Comparison of ENCODE assay signal across 12 cellular contexts in genomic region chr12:113416091-113416754, GRCh38. TPM values are rescaled to one million over a fixed set of nuclear protein-coding genes. Genes with fewer than 3 reads are reported as not detected.
DNase-seq lines count a peak whose midpoint lies in the region; ATAC-seq and TF ChIP-seq lines count a peak whose summit lies in the region.
"Had no signal": no experiment of that assay in that cellular context is flagged by ENCODE, and none has a peak within 500 bp of the region (broad histone marks: within the 10 kb centered on the region; RNA-seq: fewer than 3 reads in every experiment).

No MANE protein-coding gene starts in this region.

- ATAC-seq in thoracic aorta (ENCODE audit: insufficient number of reproducible peaks, low FRiP score, low read depth): peak; percentile 14
- no peak for ATAC-seq in GM21576 (IDR thresholded peaks at IDR 0.05; ENCODE audit: unreplicated experiment)

- CTCF ChIA-PET in MCF 10A (lab: Yijun Ruan, JAX): interaction anchor here (3.1 kb wide), 1 partner anchor 8 kb away, joined by 15 read pairs; no protein-coding TSS in a partner anchor

- no peak for TF ChIP-seq POLR2A in breast epithelium (IDR thresholded peaks at IDR 0.05)

- no peak overlapping the region for H3K27ac Mint-ChIP-seq in MCF 10A (ENCODE audit: low read depth, unreplicated experiment)

- H3K27ac ChIP-seq in breast epithelium (no peak overlapping the region), thoracic aorta (no peak overlapping the region)

- no peaks in the 10 kb centered on the region for H3K36me3 ChIP-seq in breast epithelium
- H3K36me3 ChIP-seq in thoracic aorta: no peaks in the 10 kb centered on the region

- H3K27me3 ChIP-seq in breast epithelium (no peaks in the 10 kb centered on the region), thoracic aorta (replicated peaks; ENCODE audit: insufficient read depth) (no peaks in the 10 kb centered on the region)

- no peak overlapping the region for H3K4me3 Mint-ChIP-seq in MCF 10A (ENCODE audit: unreplicated experiment)

- H3K4me3 ChIP-seq in breast epithelium: no peak overlapping the region
- H3K4me3 ChIP-seq in foreskin fibroblast (ENCODE audit: low read depth in 1 of 2, low read length in 2 of 2): no peak overlapping the region
- no peak overlapping the region for H3K4me3 ChIP-seq in thoracic aorta

- no peaks in the 10 kb centered on the region for H3K9me3 Mint-ChIP-seq in MCF 10A (ENCODE audit: unreplicated experiment)

- no TSS peak for BruUV-seq in MCF 10A (replicated peaks; lab: Mats Ljungman, UMichigan)

- no peaks in the 10 kb centered on the region for H3K4me1 Mint-ChIP-seq in MCF 10A (ENCODE audit: insufficient read depth, unreplicated experiment)

- H3K9me3 ChIP-seq in breast epithelium (no peaks in the 10 kb centered on the region), thoracic aorta (no peaks in the 10 kb centered on the region)

- no peaks in the 10 kb centered on the region for H3K27me3 Mint-ChIP-seq in MCF 10A (ENCODE audit: insufficient read depth, unreplicated experiment)

- TF ChIP-seq CTCF in MCF 10A (IDR thresholded peaks at IDR 0.05; ENCODE audit: unreplicated experiment): no peak
- no peak for TF ChIP-seq CTCF in breast epithelium (IDR thresholded peaks at IDR 0.05)
- TF ChIP-seq CTCF in foreskin fibroblast (IDR thresholded peaks at IDR 0.05; ENCODE audit: low read depth, low read length): no peak
- no peak for TF ChIP-seq CTCF in thoracic aorta (IDR thresholded peaks at IDR 0.05)

- H3K36me3 Mint-ChIP-seq in MCF 10A (ENCODE audit: insufficient read depth, unreplicated experiment): no peaks in the 10 kb centered on the region

- POLR2A ChIA-PET in MCF 10A (lab: Yijun Ruan, JAX): interaction anchor here (0.5 kb wide), 1 partner anchor 407 kb away, joined by 3 read pairs; no protein-coding TSS in a partner anchor

- intact Hi-C loops in MCF 10A (cut with micrococcal nuclease) (no loop called here), breast epithelium (cut with DNase I; ENCODE audit: low total_unique reads) (no loop called here)

- H3K4me1 ChIP-seq in breast epithelium (no peaks in the 10 kb centered on the region), thoracic aorta (ENCODE audit: control insufficient read depth in 1 of 2, low read depth in 2 of 2) (no peaks in the 10 kb centered on the region)

- peak; percentile 35 for DNase-seq in MCF 10A (ENCODE audit: unreplicated experiment)
- no peak for DNase-seq in breast epithelium (ENCODE audit: low spot score in 2 of 2)
- DNase-seq in OCI-M1 (lab: John Stamatoyannopoulos, UW): peak; percentile 90
- DNase-seq in foreskin fibroblast: peak; percentile 16 to 54
- DNase-seq in thoracic aorta (ENCODE audit: low spot score): no peak
- no peak for DNase-seq in activated naive CD4-positive, alpha-beta T cell treated with anti-CD3 and anti-CD28 coated beads, Interleukin-2, amount 50 U/mL, for 16 hours
- no peak for DNase-seq in activated CD4-positive, CD25-positive, alpha-beta regulatory T cell treated with anti-CD3 and anti-CD28 coated beads, Interleukin-2, amount 50 U/mL, for 72 hours
- DNase-seq: activated CD8-positive, alpha-beta memory T cell treated with anti-CD3 and anti-CD28 coated beads, Interleukin-2, amount 50 U/mL, for 48 hours; Karpas-422; NCI-H446 treated with DMSO at 0.1 percent for 48 hours; T-helper 1 cell had no signal

RNA-seq across cellular contexts. Expression of gene SDSL, which starts 6.0 kb away (rescaled TPM):
- 21.1 and 32.7 TPM in 2 replicates for total RNA-seq in MCF 10A (2022)
- total RNA-seq in breast epithelium: 1 to 10 TPM; 4.6 to 4.9 (median 4.8) TPM
- 1 to 10 TPM; 3.5 to 9.0 TPM for total RNA-seq in thoracic aorta

RNA-seq across cellular contexts. Expression of gene SDS, which starts 12.5 kb away (rescaled TPM):
- total RNA-seq in MCF 10A (2022): not detected in 2 replicates
- 10 to 100 TPM in 1 of 3 donors, under 1 TPM in 2; 0.66 to 12.0 (median 0.80) TPM for total RNA-seq in breast epithelium
- total RNA-seq in thoracic aorta: 1 to 10 TPM in 1 of 2 donors, not detected in 1; 5.9 TPM

RNA-seq across cellular contexts. Expression of gene LHX5, which starts 55.4 kb away (rescaled TPM):
- not detected in 2 replicates for total RNA-seq in MCF 10A (2022)
- total RNA-seq in breast epithelium: not detected
- total RNA-seq in thoracic aorta: not detected

RNA-seq across cellular contexts. Expression of gene PLBD2, which starts 57.8 kb away (rescaled TPM):
- total RNA-seq in MCF 10A (2022) (18.1 and 24.0 TPM in 2 replicates), breast epithelium (10 to 100 TPM; 15.4 to 59.8 (median 26.9) TPM), thoracic aorta (100 to 1,000 TPM in 1 of 2 donors, 10 to 100 TPM in 1; 54.1 to 104 TPM)

Comparison
In these comparisons a context has a peak if more than half of its experiments do, and no peak if none do; other contexts are left out.
1. DNase-seq: peak in MCF 10A (single experiment), OCI-M1 (single experiment) and foreskin fibroblast (2 of 2); none in breast epithelium (0 of 2), thoracic aorta (single experiment), activated naive CD4-positive, alpha-beta T cell treated with anti-CD3 and anti-CD28 coated beads, Interleukin-2, amount 50 U/mL, for 16 hours (single experiment) and activated CD4-positive, CD25-positive, alpha-beta regulatory T cell treated with anti-CD3 and anti-CD28 coated beads, Interleukin-2, amount 50 U/mL, for 72 hours (single experiment).